8 cellular contexts compared by ENCODE assay signal in genomic region chr1:160322831-160323230, GRCh38.
"Had no signal": no experiment of that assay in that cellular context is flagged by ENCODE, and none has a peak within 500 bp of the region (broad histone marks: within the 10 kb centered on the region; RNA-seq: fewer than 3 reads in every experiment).

No MANE protein-coding gene starts in this region.

- FAIRE-seq: G401.6, GM12878, GM12891, GM12892, GM18507, GM19239 had no signal

- H3K4me3 ChIP-seq: GM12878 had no signal

- ATAC-seq: GM12878 had no signal

- DNase-seq: GDM1, GF-D8 had no signal
